ENCODE assay signal across 11 cellular contexts in genomic region chr1:183912265-183912886, GRCh38.
DNase-seq lines count a peak whose midpoint lies in the region; ATAC-seq and TF ChIP-seq lines count a peak whose summit lies in the region.
"Had no signal": no experiment of that assay in that cellular context is flagged by ENCODE, and none has a peak within 500 bp of the region (broad histone marks: within the 10 kb centered on the region; RNA-seq: fewer than 3 reads in every experiment).

No MANE protein-coding gene starts in this region.

- H3K4me1 ChIP-seq in left ventricle myocardium inferior (peaks cover 32% of the 10 kb centered on the region), right atrium auricular region (peaks cover 0 to 26% of the 10 kb centered on the region in 2 donors), PC-9 (replicated peaks; ENCODE audit: insufficient read depth) (peaks cover 12% of the 10 kb centered on the region)

- H3K27me3 ChIP-seq in left ventricle myocardium inferior (ENCODE audit: low read depth) (no peaks in the 10 kb centered on the region), right atrium auricular region (no peaks in the 10 kb centered on the region), PC-9 (ENCODE audit: insufficient read depth, low read depth) (no peaks in the 10 kb centered on the region)

- no peak overlapping the region for H2AFZ ChIP-seq in PC-9

- no peaks in the 10 kb centered on the region for H3K9me3 ChIP-seq in left ventricle myocardium inferior (replicated peaks)
- H3K9me3 ChIP-seq in right atrium auricular region: no peaks in the 10 kb centered on the region
- H3K9me3 ChIP-seq in PC-9 (ENCODE audit: insufficient read depth, low read depth): no peaks in the 10 kb centered on the region

- H3K79me2 ChIP-seq in PC-9 (ENCODE audit: low read depth): no peaks in the 10 kb centered on the region

- DNase-seq in left ventricle myocardium inferior: no peak
- DNase-seq in right atrium auricular region (ENCODE audit: low spot score): no peak
- DNase-seq in retina: no peak
- DNase-seq in superior temporal gyrus (ENCODE audit: extremely low spot score): no peak
- no peak for DNase-seq in PC-9
- no peak for DNase-seq in stimulated activated CD4-positive, alpha-beta T cell treated with anti-CD3 and anti-CD28 coated beads, Interleukin-12 subunit alpha, Interleukin-12 subunit beta, amount 100 ng/mL, for 4 hours
- DNase-seq: activated CD4-positive, alpha-beta T cell treated with anti-CD3 and anti-CD28 coated beads for 4 hours; NCI-H187 treated with DMSO at 0.1 percent for 48 hours had no signal

- no peak overlapping the region for H3K4me2 ChIP-seq in PC-9

- H3K9me2 ChIP-seq in PC-9 (ENCODE audit: insufficient read depth): no peaks in the 10 kb centered on the region

- H3K4me3 ChIP-seq in left ventricle myocardium inferior (no peak overlapping the region), right atrium auricular region (no peak overlapping the region), PC-9 (no peak overlapping the region)

- POLR2A ChIA-PET in PC-9 (lab: Charles Lee; ENCODE audit: unreplicated experiment): no interaction called here

- H3F3A ChIP-seq in PC-9 (ENCODE audit: insufficient read depth, low read depth): no peaks in the 10 kb centered on the region

- CTCF ChIA-PET in PC-9 (lab: Charles Lee): no interaction called here

- no TSS peak for BruUV-seq in PC-9 (replicated peaks; lab: Mats Ljungman, UMichigan)

- H3K27ac ChIP-seq in left ventricle myocardium inferior (replicated peaks): peak overlapping the region; percentile 47
- no peak overlapping the region for H3K27ac ChIP-seq in right atrium auricular region
- H3K27ac ChIP-seq in PC-9: no peak overlapping the region
- H3K27ac ChIP-seq: 22Rv1 had no signal

- TF ChIP-seq CTCF in left ventricle myocardium inferior (IDR thresholded peaks at IDR 0.05; ENCODE audit: borderline replicate concordance) (no peak), right atrium auricular region (IDR thresholded peaks at IDR 0.05) (no peak), PC-9 (conservative IDR thresholded peaks at IDR 0.05) (no peak)

- H4K20me1 ChIP-seq in PC-9 (ENCODE audit: insufficient read depth): no peaks in the 10 kb centered on the region

- ATAC-seq in HG02642 (IDR thresholded peaks at IDR 0.05; ENCODE audit: poor library complexity, unreplicated experiment): peak; percentile 59
- peak; percentile 42 for ATAC-seq in HG03521 (IDR thresholded peaks at IDR 0.05; ENCODE audit: unreplicated experiment)

- intact Hi-C loops in left ventricle myocardium inferior (cut with micrococcal nuclease) (no loop called here), PC-9 (cut with micrococcal nuclease; ENCODE audit: unreplicated experiment) (no loop called here)

- peaks cover 72% of the 10 kb centered on the region for H3K36me3 ChIP-seq in left ventricle myocardium inferior
- H3K36me3 ChIP-seq in right atrium auricular region: peaks cover 71% of the 10 kb centered on the region
- H3K36me3 ChIP-seq in PC-9 (ENCODE audit: low read depth): peaks cover 6% of the 10 kb centered on the region; the same call in 1 of the 2 replicates
